Comparison of ENCODE assay signal across 25 cellular contexts in genomic region chr4:4362991-4363697, GRCh38. TPM values are rescaled to one million over a fixed set of nuclear protein-coding genes. Genes with fewer than 3 reads are reported as not detected.
DNase-seq lines count a peak whose midpoint lies in the region; ATAC-seq, FAIRE-seq and TF ChIP-seq lines count a peak whose summit lies in the region.
"Had no signal": no experiment of that assay in that cellular context is flagged by ENCODE, and none has a peak within 500 bp of the region (broad histone marks: within the 10 kb centered on the region; RNA-seq: fewer than 3 reads in every experiment).

No MANE protein-coding gene starts in this region.

- ATAC-seq in HG02588 (IDR thresholded peaks at IDR 0.05; ENCODE audit: unreplicated experiment), result no peak
- ATAC-seq: activated CD4-positive, alpha-beta T cell treated with anti-CD3 and anti-CD28 coated beads for 36 hours; activated CD8-positive, alpha-beta T cell treated with anti-CD3 and anti-CD28 coated beads, Interleukin-2, amount 10 ng/mL, durations not matched to agents 7 days and 5 days; natural killer cell had no signal

- TF ChIP-seq POLR2A in thyroid gland (IDR thresholded peaks at IDR 0.05), result no peak

- WGBS in thyroid gland, 2 donors, result 78 to 79% methylated on average over 16 of the region's 16 CpGs

- H3K27ac ChIP-seq in osteoblast (ENCODE audit: low read depth, low read length) (no peak overlapping the region), thyroid gland (no peak overlapping the region)
- H3K27ac ChIP-seq: ascending aorta, dorsolateral prefrontal cortex, left ventricle myocardium inferior, transverse colon had no signal

- H2AFZ ChIP-seq in osteoblast (ENCODE audit: low read length), result no peak overlapping the region

- FAIRE-seq in bronchial epithelial cell (lab: Jason Lieb, UNC), result peak; percentile 64
- FAIRE-seq: endothelial cell of umbilical vein had no signal

- no peak overlapping the region for H3K4me3 ChIP-seq in bronchial epithelial cell (ENCODE audit: low read depth, low read length)
- no peak overlapping the region for H3K4me3 ChIP-seq in osteoblast (ENCODE audit: insufficient read depth, low read length)
- no peak overlapping the region for H3K4me3 ChIP-seq in thyroid gland (replicated peaks in 1 of 3)
- H3K4me3 ChIP-seq: ascending aorta, dorsolateral prefrontal cortex, left ventricle myocardium inferior, transverse colon had no signal

- no peaks in the 10 kb centered on the region for H3K79me2 ChIP-seq in osteoblast (ENCODE audit: insufficient read depth, low read length)

- peak overlapping the region; percentile 44 for H3K4me2 ChIP-seq in osteoblast (ENCODE audit: insufficient read depth, low read length)
- H3K4me2 ChIP-seq: SK-N-SH had no signal

- H4K20me1 ChIP-seq in osteoblast (ENCODE audit: insufficient read depth, low read length), result no peaks in the 10 kb centered on the region

- intact Hi-C loops in thyroid gland (cut with DNase I), result no loop called here

- H3K4me1 ChIP-seq in osteoblast (ENCODE audit: insufficient read depth, low read length), result no peaks in the 10 kb centered on the region
- H3K4me1 ChIP-seq in thyroid gland, result no peaks in the 10 kb centered on the region
- H3K4me1 ChIP-seq: ascending aorta, left ventricle myocardium inferior, transverse colon had no signal

- H3K9me3 ChIP-seq in osteoblast (ENCODE audit: low read depth, low read length) (no peaks in the 10 kb centered on the region), thyroid gland (no peaks in the 10 kb centered on the region)
- H3K9me3 ChIP-seq: ascending aorta, SK-N-SH, transverse colon had no signal

- no peaks in the 10 kb centered on the region for H3K36me3 ChIP-seq in bronchial epithelial cell (ENCODE audit: control insufficient read depth, insufficient read depth, low read length)
- no peaks in the 10 kb centered on the region for H3K36me3 ChIP-seq in osteoblast (ENCODE audit: insufficient read depth, low read length)
- no peaks in the 10 kb centered on the region for H3K36me3 ChIP-seq in thyroid gland
- H3K36me3 ChIP-seq: ascending aorta, left ventricle myocardium inferior, transverse colon had no signal

- TF ChIP-seq CTCF in bronchial epithelial cell (IDR thresholded peaks at IDR 0.05; ENCODE audit: insufficient read depth, low read length, severe bottlenecking), result no peak
- no peak for TF ChIP-seq CTCF in osteoblast (IDR thresholded peaks at IDR 0.05; ENCODE audit: extremely low read depth, low read depth, low read length)
- TF ChIP-seq CTCF in thyroid gland (IDR thresholded peaks at IDR 0.05), result no peak

- peak; percentile 32 for DNase-seq in Ammon's horn (ENCODE audit: low spot score)
- peak; percentile 17 for DNase-seq in LHCN-M2 (ENCODE audit: low read depth)
- DNase-seq in bronchial epithelial cell (ENCODE audit: low read depth), result no peak
- DNase-seq in osteoblast (ENCODE audit: insufficient read length, low spot score, missing footprints), result no peak
- no peak for DNase-seq in thyroid gland
- no peak for DNase-seq in NCI-H1092 (lab: John Stamatoyannopoulos, UW)
- DNase-seq in middle frontal gyrus (ENCODE audit: extremely low spot score, low spot score), result no peak
- DNase-seq: activated CD4-positive, alpha-beta T cell treated with anti-CD3 and anti-CD28 coated beads for 36 hours; activated CD8-positive, alpha-beta T cell treated with anti-CD3 and anti-CD28 coated beads, Interleukin-2, amount 10 ng/mL, durations not matched to agents 7 days and 5 days; activated effector memory CD4-positive, alpha-beta T cell treated with Interleukin-2 at 50 U/mL for 16 hours; dorsolateral prefrontal cortex; islet precursor cell; left ventricle myocardium inferior; natural killer cell; NCI-H1417 treated with DMSO at 0.1 percent for 48 hours; NCI-H2081; NCI-H345; NCI-H748 treated with DMSO at 0.1 percent for 48 hours; SK-N-SH; stimulated activated CD4-positive, alpha-beta T cell treated with anti-CD3 and anti-CD28 coated beads, Interleukin-2, amount 100 ng/mL, for 24 hours; transverse colon had no signal

- H3K27me3 ChIP-seq in bronchial epithelial cell (ENCODE audit: control insufficient read depth, insufficient read depth, low read length) (no peaks in the 10 kb centered on the region), osteoblast (ENCODE audit: insufficient read depth, low read length) (peaks cover 17% of the 10 kb centered on the region), thyroid gland (no peaks in the 10 kb centered on the region)
- H3K27me3 ChIP-seq: ascending aorta had no signal

RNA-seq across cellular contexts. Expression of gene NSG1, which starts 23.8 kb away (rescaled TPM):
- total RNA-seq in LHCN-M2 (2014; rRNA removed) (0.38 and 0.57 TPM in 2 replicates), bronchial epithelial cell (2.4 and 4.1 TPM in 2 replicates), osteoblast (not detected in 2 replicates), thyroid gland (under 1 TPM in 2 of 4 donors, not detected in 2; 0.40 to 0.44 TPM)
- 1.1 TPM for polyA plus RNA-seq in LHCN-M2 (2012)
- total RNA-seq: ascending aorta, osteocyte had no signal

Comparison
In these comparisons a context has a peak if more than half of its experiments do, and no peak if none do; other contexts are left out.
1. DNase-seq: peak in Ammon's horn (single experiment) and LHCN-M2 (single experiment); none in bronchial epithelial cell (single experiment), osteoblast (single experiment), thyroid gland (0 of 2), NCI-H1092 (single experiment) and middle frontal gyrus (single experiment).